8 cellular contexts compared by ENCODE assay signal in genomic region chr17:73189417-73190099, GRCh38. TPM values are rescaled to one million over a fixed set of nuclear protein-coding genes. Genes with fewer than 3 reads are reported as not detected.
DNase-seq lines count a peak whose midpoint lies in the region; ATAC-seq and TF ChIP-seq lines count a peak whose summit lies in the region.

No MANE protein-coding gene starts in this region.

- no peak overlapping the region for H3K27ac ChIP-seq in spleen

- peaks cover 0 to 4% of the 10 kb centered on the region in 2 donors for H3K36me3 Mint-ChIP-seq in activated T-cell treated with anti-CD3 and anti-CD28 coated beads, Interleukin-2, amount 50 U/mL, for 72 hours (ENCODE audit: insufficient read depth in 2 of 2)

- H3K4me1 Mint-ChIP-seq in activated T-cell treated with anti-CD3 and anti-CD28 coated beads, Interleukin-2, amount 50 U/mL, for 72 hours (ENCODE audit: low read depth), result peaks cover 16% of the 10 kb centered on the region

- ATAC-seq in GM21515 (IDR thresholded peaks at IDR 0.05; ENCODE audit: unreplicated experiment), result no peak
- ATAC-seq in activated T-cell treated with anti-CD3 and anti-CD28 coated beads, Interleukin-2, amount 50 U/mL, for 72 hours (replicated peaks in 1 of 2), result no peak

- peak in 2 of 11 experiments; percentile 24 to 41 for TF ChIP-seq CTCF in spleen (IDR thresholded peaks at IDR 0.05 in 8 of 11, conservative IDR thresholded peaks at IDR 0.05 in 3 of 11)

- H3K9me3 ChIP-seq in MG63 (no peaks in the 10 kb centered on the region), spleen (no peaks in the 10 kb centered on the region)

- intact Hi-C loops in head of caudate nucleus (cut with DNase I), result loop anchor here (10.0 kb wide), 2 partner anchors 175 to 465 kb away; no protein-coding TSS in a partner anchor
- intact Hi-C loops in spleen (cut with DNase I; ENCODE audit: low total_unique reads), result no loop called here

- peaks cover 13 to 32% (median 23%) of the 10 kb centered on the region in 6 donors for H3K4me1 ChIP-seq in spleen

- H3K36me3 ChIP-seq in MG63 (peaks cover 2% of the 10 kb centered on the region), spleen (no peaks in the 10 kb centered on the region)

- H3K4me3 ChIP-seq in MG63 (no peak overlapping the region), spleen (no peak overlapping the region)

- H3K27me3 Mint-ChIP-seq in activated T-cell treated with anti-CD3 and anti-CD28 coated beads, Interleukin-2, amount 50 U/mL, for 72 hours (ENCODE audit: low read depth), result no peaks in the 10 kb centered on the region

- H3K9me3 Mint-ChIP-seq in activated T-cell treated with anti-CD3 and anti-CD28 coated beads, Interleukin-2, amount 50 U/mL, for 72 hours, result no peaks in the 10 kb centered on the region

- DNase-seq in EL (peak; percentile 55), MG63 (peak; percentile 18), SKM-1 treated with dmso at 0.1 percent for 144 hours (lab: John Stamatoyannopoulos, UW; ENCODE audit: unreplicated experiment) (peak; percentile 21), head of caudate nucleus (peak in 25 of 42 donors; percentile 11 to 65 (median 38)), spleen (no peak), middle frontal gyrus (ENCODE audit: extremely low spot score, low spot score) (no peak)
- DNase-seq in activated T-cell treated with anti-CD3 and anti-CD28 coated beads, Interleukin-2, amount 50 U/mL, for 72 hours, result no peak

- no peaks in the 10 kb centered on the region for H3K27me3 ChIP-seq in MG63
- no peaks in the 10 kb centered on the region for H3K27me3 ChIP-seq in spleen (replicated peaks in 1 of 7)

- 71 to 81% (median 79%) methylated on average over 6 of the region's 6 CpGs for WGBS in spleen, 5 donors

- H3K27ac Mint-ChIP-seq in activated T-cell treated with anti-CD3 and anti-CD28 coated beads, Interleukin-2, amount 50 U/mL, for 72 hours, result no peak overlapping the region

- H3K4me3 Mint-ChIP-seq in activated T-cell treated with anti-CD3 and anti-CD28 coated beads, Interleukin-2, amount 50 U/mL, for 72 hours, result no peak overlapping the region

- TF ChIP-seq POLR2A in spleen (IDR thresholded peaks at IDR 0.05), result no peak

RNA-seq across cellular contexts. Expression of gene COG1, which starts 3.3 kb away (rescaled TPM):
- 9.9 and 25.5 TPM in 2 replicates for total RNA-seq in MG63 (2014; rRNA removed; shearing (Covaris generic); ENCODE audit: low replicate concordance)
- total RNA-seq in spleen, result 10 to 100 TPM; 31.9 to 48.8 (median 36.1) TPM
- 10 to 100 TPM in 2 of 3 donors, 1 to 10 TPM in 1; 8.9 to 10.5 (median 10.4) TPM for polyA plus RNA-seq in spleen
- 10 to 100 TPM; 36.2 to 37.1 TPM for total RNA-seq in activated T-cell treated with anti-CD3 and anti-CD28 coated beads, Interleukin-2, amount 50 U/mL, for 72 hours

RNA-seq across cellular contexts. Expression of gene SSTR2, which starts 24.7 kb away (rescaled TPM):
- total RNA-seq in MG63 (2014; rRNA removed; shearing (Covaris generic); ENCODE audit: low replicate concordance), result not detected in 2 replicates
- total RNA-seq in spleen, result 10 to 100 TPM in 5 of 7 donors, 1 to 10 TPM in 2; 6.5 to 23.7 (median 16.2) TPM
- 1 to 10 TPM; 1.0 to 2.6 (median 2.3) TPM for polyA plus RNA-seq in spleen
- total RNA-seq in activated T-cell treated with anti-CD3 and anti-CD28 coated beads, Interleukin-2, amount 50 U/mL, for 72 hours, result under 1 TPM; 0.29 to 0.32 TPM

Comparison
In these comparisons a context has a peak if more than half of its experiments do, and no peak if none do; other contexts are left out.
1. DNase-seq: peak in EL (single experiment), MG63 (single experiment), SKM-1 treated with dmso at 0.1 percent for 144 hours (single experiment) and head of caudate nucleus (25 of 42); none in spleen (single experiment), activated T-cell treated with anti-CD3 and anti-CD28 coated beads, Interleukin-2, amount 50 U/mL, for 72 hours (0 of 2) and middle frontal gyrus (single experiment).